ENCODE assay signal across 1 cellular context in the genomic region with DNA sequence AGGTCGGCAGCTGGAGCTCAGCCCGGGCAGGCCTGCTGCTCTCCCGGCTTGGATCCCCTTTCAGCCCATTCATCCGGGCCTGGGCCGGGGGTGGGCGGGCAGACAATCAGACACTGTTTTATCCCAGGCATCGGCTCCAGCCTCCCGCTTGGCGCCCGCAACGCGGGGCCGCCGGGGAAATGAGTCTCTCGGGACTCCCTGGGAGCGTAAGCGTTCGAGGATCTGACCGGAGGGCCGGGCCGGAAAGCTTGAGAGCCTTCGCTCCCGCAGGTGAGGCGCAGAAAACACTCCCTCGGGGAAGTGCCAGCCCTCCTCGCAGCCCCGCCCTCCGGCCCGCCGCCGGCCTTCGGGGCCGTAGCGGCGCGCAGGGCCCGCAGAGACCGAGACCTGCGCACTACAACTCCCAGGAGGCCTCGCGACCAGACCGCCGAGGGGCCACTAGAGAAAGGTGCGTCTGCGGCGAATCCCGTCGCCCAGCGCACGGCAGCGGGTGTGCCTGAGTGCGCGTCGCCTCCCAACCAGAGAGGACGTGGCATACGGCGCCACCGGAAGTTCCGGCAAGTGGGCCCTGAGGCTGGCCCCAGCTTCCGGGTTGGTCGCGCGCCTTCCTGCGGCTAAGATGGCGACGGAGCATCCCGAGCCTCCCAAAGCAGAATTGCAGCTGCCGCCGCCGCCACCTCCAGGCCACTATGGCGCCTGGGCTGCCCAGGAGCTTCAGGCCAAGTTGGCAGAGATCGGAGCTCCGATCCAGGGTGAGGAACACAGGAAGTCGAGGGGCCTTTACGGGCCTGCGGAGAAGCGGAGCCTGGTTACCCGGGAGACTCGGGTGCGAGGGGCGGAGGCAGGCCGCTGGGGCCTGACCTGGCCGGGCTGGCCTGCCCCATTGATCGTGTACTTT.
TF ChIP-seq lines count a peak whose summit lies in the region.

A gene with protein sequence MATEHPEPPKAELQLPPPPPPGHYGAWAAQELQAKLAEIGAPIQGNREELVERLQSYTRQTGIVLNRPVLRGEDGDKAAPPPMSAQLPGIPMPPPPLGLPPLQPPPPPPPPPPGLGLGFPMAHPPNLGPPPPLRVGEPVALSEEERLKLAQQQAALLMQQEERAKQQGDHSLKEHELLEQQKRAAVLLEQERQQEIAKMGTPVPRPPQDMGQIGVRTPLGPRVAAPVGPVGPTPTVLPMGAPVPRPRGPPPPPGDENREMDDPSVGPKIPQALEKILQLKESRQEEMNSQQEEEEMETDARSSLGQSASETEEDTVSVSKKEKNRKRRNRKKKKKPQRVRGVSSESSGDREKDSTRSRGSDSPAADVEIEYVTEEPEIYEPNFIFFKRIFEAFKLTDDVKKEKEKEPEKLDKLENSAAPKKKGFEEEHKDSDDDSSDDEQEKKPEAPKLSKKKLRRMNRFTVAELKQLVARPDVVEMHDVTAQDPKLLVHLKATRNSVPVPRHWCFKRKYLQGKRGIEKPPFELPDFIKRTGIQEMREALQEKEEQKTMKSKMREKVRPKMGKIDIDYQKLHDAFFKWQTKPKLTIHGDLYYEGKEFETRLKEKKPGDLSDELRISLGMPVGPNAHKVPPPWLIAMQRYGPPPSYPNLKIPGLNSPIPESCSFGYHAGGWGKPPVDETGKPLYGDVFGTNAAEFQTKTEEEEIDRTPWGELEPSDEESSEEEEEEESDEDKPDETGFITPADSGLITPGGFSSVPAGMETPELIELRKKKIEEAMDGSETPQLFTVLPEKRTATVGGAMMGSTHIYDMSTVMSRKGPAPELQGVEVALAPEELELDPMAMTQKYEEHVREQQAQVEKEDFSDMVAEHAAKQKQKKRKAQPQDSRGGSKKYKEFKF (plus strand): TSS at position 599 of the 898 bp plus-strand sequence. CDS start 21 bp downstream, at position 620.

TF ChIP-seq in HepG2, 621 proteins besides CTCF, POLR2A, EP300 and RAD21 (continued from another document and continues in another):
- TF ChIP-seq, protein P1, sequence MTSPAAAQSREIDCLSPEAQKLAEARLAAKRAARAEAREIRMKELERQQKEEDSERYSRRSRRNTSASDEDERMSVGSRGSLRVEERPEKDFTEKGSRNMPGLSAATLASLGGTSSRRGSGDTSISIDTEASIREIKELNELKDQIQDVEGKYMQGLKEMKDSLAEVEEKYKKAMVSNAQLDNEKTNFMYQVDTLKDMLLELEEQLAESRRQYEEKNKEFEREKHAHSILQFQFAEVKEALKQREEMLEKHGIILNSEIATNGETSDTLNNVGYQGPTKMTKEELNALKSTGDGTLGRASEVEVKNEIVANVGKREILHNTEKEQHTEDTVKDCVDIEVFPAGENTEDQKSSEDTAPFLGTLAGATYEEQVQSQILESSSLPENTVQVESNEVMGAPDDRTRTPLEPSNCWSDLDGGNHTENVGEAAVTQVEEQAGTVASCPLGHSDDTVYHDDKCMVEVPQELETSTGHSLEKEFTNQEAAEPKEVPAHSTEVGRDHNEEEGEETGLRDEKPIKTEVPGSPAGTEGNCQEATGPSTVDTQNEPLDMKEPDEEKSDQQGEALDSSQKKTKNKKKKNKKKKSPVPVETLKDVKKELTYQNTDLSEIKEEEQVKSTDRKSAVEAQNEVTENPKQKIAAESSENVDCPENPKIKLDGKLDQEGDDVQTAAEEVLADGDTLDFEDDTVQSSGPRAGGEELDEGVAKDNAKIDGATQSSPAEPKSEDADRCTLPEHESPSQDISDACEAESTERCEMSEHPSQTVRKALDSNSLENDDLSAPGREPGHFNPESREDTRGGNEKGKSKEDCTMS (CRISPR knock-in tag; conservative IDR thresholded peaks at IDR 0.05): peak; percentile 29; the same call in 1 of the 2 replicates
- no peak for TF ChIP-seq SMC3 (IDR thresholded peaks at IDR 0.05; ENCODE audit: low read length)
- TF ChIP-seq KDM5A (IDR thresholded peaks at IDR 0.05; ENCODE audit: borderline replicate concordance, low read length): peak; percentile 85
- no peak for TF ChIP-seq ZNF552 (CRISPR knock-in tag; IDR thresholded peaks at IDR 0.05; ENCODE audit: borderline replicate concordance)
- TF ChIP-seq, protein P2, sequence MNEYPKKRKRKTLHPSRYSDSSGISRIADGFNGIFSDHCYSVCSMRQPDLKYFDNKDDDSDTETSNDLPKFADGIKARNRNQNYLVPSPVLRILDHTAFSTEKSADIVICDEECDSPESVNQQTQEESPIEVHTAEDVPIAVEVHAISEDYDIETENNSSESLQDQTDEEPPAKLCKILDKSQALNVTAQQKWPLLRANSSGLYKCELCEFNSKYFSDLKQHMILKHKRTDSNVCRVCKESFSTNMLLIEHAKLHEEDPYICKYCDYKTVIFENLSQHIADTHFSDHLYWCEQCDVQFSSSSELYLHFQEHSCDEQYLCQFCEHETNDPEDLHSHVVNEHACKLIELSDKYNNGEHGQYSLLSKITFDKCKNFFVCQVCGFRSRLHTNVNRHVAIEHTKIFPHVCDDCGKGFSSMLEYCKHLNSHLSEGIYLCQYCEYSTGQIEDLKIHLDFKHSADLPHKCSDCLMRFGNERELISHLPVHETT (CRISPR knock-in tag; conservative IDR thresholded peaks at IDR 0.05): peak; percentile 92
- no peak for TF ChIP-seq ZC3H13 (CRISPR knock-in tag; IDR thresholded peaks at IDR 0.05)
- peak; percentile 97 for TF ChIP-seq ZNF605 (CRISPR knock-in tag; IDR thresholded peaks at IDR 0.05)
- TF ChIP-seq, protein P3, sequence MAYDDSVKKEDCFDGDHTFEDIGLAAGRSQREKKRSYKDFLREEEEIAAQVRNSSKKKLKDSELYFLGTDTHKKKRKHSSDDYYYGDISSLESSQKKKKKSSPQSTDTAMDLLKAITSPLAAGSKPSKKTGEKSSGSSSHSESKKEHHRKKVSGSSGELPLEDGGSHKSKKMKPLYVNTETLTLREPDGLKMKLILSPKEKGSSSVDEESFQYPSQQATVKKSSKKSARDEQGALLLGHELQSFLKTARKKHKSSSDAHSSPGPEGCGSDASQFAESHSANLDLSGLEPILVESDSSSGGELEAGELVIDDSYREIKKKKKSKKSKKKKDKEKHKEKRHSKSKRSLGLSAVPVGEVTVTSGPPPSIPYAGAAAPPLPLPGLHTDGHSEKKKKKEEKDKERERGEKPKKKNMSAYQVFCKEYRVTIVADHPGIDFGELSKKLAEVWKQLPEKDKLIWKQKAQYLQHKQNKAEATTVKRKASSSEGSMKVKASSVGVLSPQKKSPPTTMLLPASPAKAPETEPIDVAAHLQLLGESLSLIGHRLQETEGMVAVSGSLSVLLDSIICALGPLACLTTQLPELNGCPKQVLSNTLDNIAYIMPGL (CRISPR knock-in tag; IDR thresholded peaks at IDR 0.05; ENCODE audit: borderline replicate concordance in 1 of 2, low read depth in 1 of 2): peak; percentile 84 to 90; a peak in 3 of 4 replicates
- peak; percentile 80 for TF ChIP-seq ZNF816 (CRISPR knock-in tag; IDR thresholded peaks at IDR 0.05; ENCODE audit: borderline replicate concordance)
- peak in 1 of 2 experiments; percentile 62; a peak in 2 of 4 replicates for TF ChIP-seq KLF16 (CRISPR knock-in tag; IDR thresholded peaks at IDR 0.05)
- TF ChIP-seq, protein P4, sequence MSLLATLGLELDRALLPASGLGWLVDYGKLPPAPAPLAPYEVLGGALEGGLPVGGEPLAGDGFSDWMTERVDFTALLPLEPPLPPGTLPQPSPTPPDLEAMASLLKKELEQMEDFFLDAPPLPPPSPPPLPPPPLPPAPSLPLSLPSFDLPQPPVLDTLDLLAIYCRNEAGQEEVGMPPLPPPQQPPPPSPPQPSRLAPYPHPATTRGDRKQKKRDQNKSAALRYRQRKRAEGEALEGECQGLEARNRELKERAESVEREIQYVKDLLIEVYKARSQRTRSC (CRISPR knock-in tag; IDR thresholded peaks at IDR 0.05; ENCODE audit: low read depth): no peak
- no peak; the same call in 1 of the 2 replicates for TF ChIP-seq RXRB (CRISPR knock-in tag; IDR thresholded peaks at IDR 0.05; ENCODE audit: borderline replicate concordance)
- no peak for TF ChIP-seq ZBTB8A (CRISPR knock-in tag; IDR thresholded peaks at IDR 0.05; ENCODE audit: borderline replicate concordance, low read depth)
- TF ChIP-seq, protein P5, sequence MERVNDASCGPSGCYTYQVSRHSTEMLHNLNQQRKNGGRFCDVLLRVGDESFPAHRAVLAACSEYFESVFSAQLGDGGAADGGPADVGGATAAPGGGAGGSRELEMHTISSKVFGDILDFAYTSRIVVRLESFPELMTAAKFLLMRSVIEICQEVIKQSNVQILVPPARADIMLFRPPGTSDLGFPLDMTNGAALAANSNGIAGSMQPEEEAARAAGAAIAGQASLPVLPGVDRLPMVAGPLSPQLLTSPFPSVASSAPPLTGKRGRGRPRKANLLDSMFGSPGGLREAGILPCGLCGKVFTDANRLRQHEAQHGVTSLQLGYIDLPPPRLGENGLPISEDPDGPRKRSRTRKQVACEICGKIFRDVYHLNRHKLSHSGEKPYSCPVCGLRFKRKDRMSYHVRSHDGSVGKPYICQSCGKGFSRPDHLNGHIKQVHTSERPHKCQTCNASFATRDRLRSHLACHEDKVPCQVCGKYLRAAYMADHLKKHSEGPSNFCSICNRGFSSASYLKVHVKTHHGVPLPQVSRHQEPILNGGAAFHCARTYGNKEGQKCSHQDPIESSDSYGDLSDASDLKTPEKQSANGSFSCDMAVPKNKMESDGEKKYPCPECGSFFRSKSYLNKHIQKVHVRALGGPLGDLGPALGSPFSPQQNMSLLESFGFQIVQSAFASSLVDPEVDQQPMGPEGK (CRISPR knock-in tag; IDR thresholded peaks at IDR 0.05): peak; percentile 80
- no peak for TF ChIP-seq FIP1L1 (IDR thresholded peaks at IDR 0.05; ENCODE audit: borderline replicate concordance, insufficient read depth, low read depth, low read length)
- peak; percentile 94 for TF ChIP-seq YEATS4 (CRISPR knock-in tag; IDR thresholded peaks at IDR 0.05; ENCODE audit: borderline replicate concordance)
- TF ChIP-seq YEATS2 (CRISPR knock-in tag; IDR thresholded peaks at IDR 0.05; ENCODE audit: borderline replicate concordance): peak; percentile 91; the same call in 1 of the 2 replicates
- TF ChIP-seq, protein P6, sequence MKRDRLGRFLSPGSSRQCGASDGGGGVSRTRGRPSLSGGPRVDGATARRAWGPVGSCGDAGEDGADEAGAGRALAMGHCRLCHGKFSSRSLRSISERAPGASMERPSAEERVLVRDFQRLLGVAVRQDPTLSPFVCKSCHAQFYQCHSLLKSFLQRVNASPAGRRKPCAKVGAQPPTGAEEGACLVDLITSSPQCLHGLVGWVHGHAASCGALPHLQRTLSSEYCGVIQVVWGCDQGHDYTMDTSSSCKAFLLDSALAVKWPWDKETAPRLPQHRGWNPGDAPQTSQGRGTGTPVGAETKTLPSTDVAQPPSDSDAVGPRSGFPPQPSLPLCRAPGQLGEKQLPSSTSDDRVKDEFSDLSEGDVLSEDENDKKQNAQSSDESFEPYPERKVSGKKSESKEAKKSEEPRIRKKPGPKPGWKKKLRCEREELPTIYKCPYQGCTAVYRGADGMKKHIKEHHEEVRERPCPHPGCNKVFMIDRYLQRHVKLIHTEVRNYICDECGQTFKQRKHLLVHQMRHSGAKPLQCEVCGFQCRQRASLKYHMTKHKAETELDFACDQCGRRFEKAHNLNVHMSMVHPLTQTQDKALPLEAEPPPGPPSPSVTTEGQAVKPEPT (CRISPR knock-in tag; IDR thresholded peaks at IDR 0.05; ENCODE audit: low read depth): no peak
- TF ChIP-seq, protein P7, sequence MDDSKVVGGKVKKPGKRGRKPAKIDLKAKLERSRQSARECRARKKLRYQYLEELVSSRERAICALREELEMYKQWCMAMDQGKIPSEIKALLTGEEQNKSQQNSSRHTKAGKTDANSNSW (CRISPR knock-in tag; IDR thresholded peaks at IDR 0.05; ENCODE audit: borderline replicate concordance): no peak; the same call in 1 of the 2 replicates
- TF ChIP-seq, protein P8, sequence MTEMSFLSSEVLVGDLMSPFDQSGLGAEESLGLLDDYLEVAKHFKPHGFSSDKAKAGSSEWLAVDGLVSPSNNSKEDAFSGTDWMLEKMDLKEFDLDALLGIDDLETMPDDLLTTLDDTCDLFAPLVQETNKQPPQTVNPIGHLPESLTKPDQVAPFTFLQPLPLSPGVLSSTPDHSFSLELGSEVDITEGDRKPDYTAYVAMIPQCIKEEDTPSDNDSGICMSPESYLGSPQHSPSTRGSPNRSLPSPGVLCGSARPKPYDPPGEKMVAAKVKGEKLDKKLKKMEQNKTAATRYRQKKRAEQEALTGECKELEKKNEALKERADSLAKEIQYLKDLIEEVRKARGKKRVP (CRISPR knock-in tag; IDR thresholded peaks at IDR 0.05): peak in 1 of 2 experiments; percentile 14; a peak in 1 of 4 replicates
- peak; percentile 87; the same call in 1 of the 2 replicates for TF ChIP-seq NFATC3 (CRISPR knock-in tag; IDR thresholded peaks at IDR 0.05)
- TF ChIP-seq SRSF4 (IDR thresholded peaks at IDR 0.05; ENCODE audit: low read depth, low read length, poor library complexity, severe bottlenecking): no peak
- no peak for TF ChIP-seq STAG1 (CRISPR knock-in tag; IDR thresholded peaks at IDR 0.05)
- TF ChIP-seq, protein P9, sequence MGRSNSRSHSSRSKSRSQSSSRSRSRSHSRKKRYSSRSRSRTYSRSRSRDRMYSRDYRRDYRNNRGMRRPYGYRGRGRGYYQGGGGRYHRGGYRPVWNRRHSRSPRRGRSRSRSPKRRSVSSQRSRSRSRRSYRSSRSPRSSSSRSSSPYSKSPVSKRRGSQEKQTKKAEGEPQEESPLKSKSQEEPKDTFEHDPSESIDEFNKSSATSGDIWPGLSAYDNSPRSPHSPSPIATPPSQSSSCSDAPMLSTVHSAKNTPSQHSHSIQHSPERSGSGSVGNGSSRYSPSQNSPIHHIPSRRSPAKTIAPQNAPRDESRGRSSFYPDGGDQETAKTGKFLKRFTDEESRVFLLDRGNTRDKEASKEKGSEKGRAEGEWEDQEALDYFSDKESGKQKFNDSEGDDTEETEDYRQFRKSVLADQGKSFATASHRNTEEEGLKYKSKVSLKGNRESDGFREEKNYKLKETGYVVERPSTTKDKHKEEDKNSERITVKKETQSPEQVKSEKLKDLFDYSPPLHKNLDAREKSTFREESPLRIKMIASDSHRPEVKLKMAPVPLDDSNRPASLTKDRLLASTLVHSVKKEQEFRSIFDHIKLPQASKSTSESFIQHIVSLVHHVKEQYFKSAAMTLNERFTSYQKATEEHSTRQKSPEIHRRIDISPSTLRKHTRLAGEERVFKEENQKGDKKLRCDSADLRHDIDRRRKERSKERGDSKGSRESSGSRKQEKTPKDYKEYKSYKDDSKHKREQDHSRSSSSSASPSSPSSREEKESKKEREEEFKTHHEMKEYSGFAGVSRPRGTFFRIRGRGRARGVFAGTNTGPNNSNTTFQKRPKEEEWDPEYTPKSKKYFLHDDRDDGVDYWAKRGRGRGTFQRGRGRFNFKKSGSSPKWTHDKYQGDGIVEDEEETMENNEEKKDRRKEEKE (IDR thresholded peaks at IDR 0.05): no peak
- TF ChIP-seq ZNF234 (CRISPR knock-in tag; conservative IDR thresholded peaks at IDR 0.05): no peak
- TF ChIP-seq ONECUT2 (CRISPR knock-in tag; IDR thresholded peaks at IDR 0.05): 0 out of 2 replicates have a peak, but pooled peaks have one; percentile 71
- TF ChIP-seq CHCHD3 (CRISPR knock-in tag; IDR thresholded peaks at IDR 0.05): no peak
- TF ChIP-seq, protein P10, sequence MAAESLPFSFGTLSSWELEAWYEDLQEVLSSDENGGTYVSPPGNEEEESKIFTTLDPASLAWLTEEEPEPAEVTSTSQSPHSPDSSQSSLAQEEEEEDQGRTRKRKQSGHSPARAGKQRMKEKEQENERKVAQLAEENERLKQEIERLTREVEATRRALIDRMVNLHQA (CRISPR knock-in tag; IDR thresholded peaks at IDR 0.05): no peak
- TF ChIP-seq, protein P11, sequence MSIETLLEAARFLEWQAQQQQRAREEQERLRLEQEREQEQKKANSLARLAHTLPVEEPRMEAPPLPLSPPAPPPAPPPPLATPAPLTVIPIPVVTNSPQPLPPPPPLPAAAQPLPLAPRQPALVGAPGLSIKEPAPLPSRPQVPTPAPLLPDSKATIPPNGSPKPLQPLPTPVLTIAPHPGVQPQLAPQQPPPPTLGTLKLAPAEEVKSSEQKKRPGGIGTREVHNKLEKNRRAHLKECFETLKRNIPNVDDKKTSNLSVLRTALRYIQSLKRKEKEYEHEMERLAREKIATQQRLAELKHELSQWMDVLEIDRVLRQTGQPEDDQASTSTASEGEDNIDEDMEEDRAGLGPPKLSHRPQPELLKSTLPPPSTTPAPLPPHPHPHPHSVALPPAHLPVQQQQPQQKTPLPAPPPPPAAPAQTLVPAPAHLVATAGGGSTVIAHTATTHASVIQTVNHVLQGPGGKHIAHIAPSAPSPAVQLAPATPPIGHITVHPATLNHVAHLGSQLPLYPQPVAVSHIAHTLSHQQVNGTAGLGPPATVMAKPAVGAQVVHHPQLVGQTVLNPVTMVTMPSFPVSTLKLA (IDR thresholded peaks at IDR 0.05): peak; percentile 59
- TF ChIP-seq ZC3H4 (CRISPR knock-in tag; IDR thresholded peaks at IDR 0.05; ENCODE audit: borderline replicate concordance): no peak
